In the genomic region with DNA sequence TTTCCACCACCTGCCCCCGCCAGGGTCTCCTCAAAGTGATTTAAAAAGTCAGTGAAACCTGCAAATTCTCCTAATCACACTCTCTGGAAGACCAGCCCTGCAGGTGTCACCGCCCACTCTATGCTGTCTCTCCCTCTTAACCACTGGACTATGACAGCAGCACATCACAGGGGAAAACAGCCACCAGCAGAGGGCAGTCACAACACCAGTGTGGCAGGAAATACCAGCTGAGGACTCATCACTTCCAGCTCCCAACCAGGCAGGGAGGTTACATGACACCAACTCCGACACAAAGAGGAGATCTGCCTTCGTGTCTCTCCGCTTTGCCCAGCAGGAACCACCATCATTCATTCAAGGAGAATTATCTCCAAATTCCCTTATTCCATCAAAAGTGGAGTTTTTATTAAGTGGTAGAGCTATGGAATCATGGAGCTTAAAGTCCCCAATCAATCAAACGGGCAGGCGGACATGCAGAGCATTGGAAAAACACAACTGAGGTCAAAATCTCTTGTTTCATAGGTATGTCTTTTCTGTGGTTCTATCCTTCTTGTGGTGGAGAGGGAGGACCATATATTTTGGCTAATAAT, we compare ENCODE assay signal across 8 cellular contexts.
DNase-seq lines count a peak whose midpoint lies in the region; ATAC-seq and TF ChIP-seq lines count a peak whose summit lies in the region.

No MANE protein-coding gene starts in this region.

- DNase-seq in GM13977 (ENCODE audit: low spot score) (peak; percentile 56), NCI-H2107 (lab: John Stamatoyannopoulos, UW) (peak; percentile 45), WERI-Rb-1 (peak; percentile 90), cardiac fibroblast (ENCODE audit: low read depth in 2 of 2) (peak; percentile 74 to 93), kidney glomerular epithelial cell (lab: John Stamatoyannopoulos, UW) (peak; percentile 85)
- peak; percentile 86 for DNase-seq in stimulated activated CD4-positive, alpha-beta T cell treated with anti-CD3 and anti-CD28 coated beads, Interleukin-1b, Interleukin-23, amount 100 ng/mL, for 48 hours

- ATAC-seq in HG02938 (IDR thresholded peaks at IDR 0.05; ENCODE audit: unreplicated experiment) (peak; percentile 38), HG02970 (IDR thresholded peaks at IDR 0.05; ENCODE audit: low FRiP score, unreplicated experiment) (no peak)

- in situ Hi-C loops in GM13977 (cut with MboI; ENCODE audit: low pct_unique_long_range_greater_than_20kb, low sequenced_read_pairs, unreplicated experiment), result no loop called here

- no peak overlapping the region for H3K27ac ChIP-seq in WERI-Rb-1

- H3K27me3 ChIP-seq in WERI-Rb-1 (ENCODE audit: insufficient read depth, low read depth, severe bottlenecking), result no peaks in the 10 kb centered on the region

- H3K4me3 ChIP-seq in WERI-Rb-1 (ENCODE audit: low read depth, low read length) (no peak overlapping the region), cardiac fibroblast (replicated peaks in 1 of 2; ENCODE audit: low read depth in 2 of 2, low read length in 2 of 2) (no peak overlapping the region)

- no peaks in the 10 kb centered on the region for H3K9me3 ChIP-seq in WERI-Rb-1 (ENCODE audit: severe bottlenecking)

- peaks cover 3% of the 10 kb centered on the region; the same call in 1 of the 2 replicates for H3K36me3 ChIP-seq in WERI-Rb-1

- TF ChIP-seq CTCF in GM13977 (IDR thresholded peaks at IDR 0.05; ENCODE audit: extremely low read depth, insufficient read depth, missing control alignments) (peak; percentile 80), WERI-Rb-1 (IDR thresholded peaks at IDR 0.05; ENCODE audit: low read depth, low read length) (peak; percentile 96), cardiac fibroblast (IDR thresholded peaks at IDR 0.05; ENCODE audit: low read depth, low read length) (peak; percentile 87)
